Comparison of ENCODE assay signal across 28 cellular contexts in the genomic region with DNA sequence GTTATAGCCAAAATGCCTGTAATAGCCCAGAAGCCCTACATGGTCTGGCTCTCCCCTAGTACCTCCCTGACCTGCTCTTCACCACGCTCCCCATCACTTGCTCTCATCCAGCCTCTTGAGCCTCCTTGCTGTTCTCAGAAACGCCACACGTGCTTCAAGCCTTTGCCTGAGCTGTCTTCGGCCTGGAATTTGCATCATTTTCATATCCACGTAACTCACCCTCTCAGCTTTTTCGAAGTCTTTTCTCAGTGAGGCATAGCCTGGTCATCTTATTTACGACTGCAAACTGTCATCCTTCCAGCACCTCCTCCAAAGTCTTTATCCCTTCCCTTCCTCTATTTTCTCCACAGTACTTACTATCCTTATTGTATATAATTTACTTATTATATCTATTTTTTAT.
DNase-seq lines count a peak whose midpoint lies in the region; ATAC-seq and TF ChIP-seq lines count a peak whose summit lies in the region.
"Had no signal": no experiment of that assay in that cellular context is flagged by ENCODE, and none has a peak within 500 bp of the region (broad histone marks: within the 10 kb centered on the region; RNA-seq: fewer than 3 reads in every experiment).

No MANE protein-coding gene starts in this region.

- H4K20me1 ChIP-seq in OCI-LY3 (ENCODE audit: insufficient read depth, low read length) = no peaks in the 10 kb centered on the region

- DNase-seq in GM04503 (ENCODE audit: low read depth) (peak; percentile 56), fibroblast of mammary gland (ENCODE audit: low read depth) (peak; percentile 44), upper lobe of right lung (no peak), LoVo (ENCODE audit: low spot score) (no peak)
- DNase-seq: activated CD4-positive, alpha-beta T cell treated with anti-CD3 and anti-CD28 coated beads for 48 hours; activated effector memory CD4-positive, alpha-beta T cell treated with anti-CD3 and anti-CD28 coated beads, Interleukin-2, amount 50 U/mL, for 16 hours; activated T-cell treated with anti-CD3 and anti-CD28 coated beads, Interleukin-2, amount 50 U/mL, for 1 hour; Caco-2; colonic mucosa; DMS53; foreskin keratinocyte; GF-D8; heart left ventricle; Karpas-422; NCI-H1436 treated with DMSO at 0.1 percent for 48 hours; NCI-H748 treated with DMSO at 0.1 percent for 48 hours; sigmoid colon; stimulated activated CD4-positive, alpha-beta T cell treated with anti-CD3 and anti-CD28 coated beads, Interleukin-12 subunit alpha, Interleukin-12 subunit beta, amount 100 ng/mL, for 4 hours; stimulated activated CD4-positive, alpha-beta T cell treated with anti-CD3 and anti-CD28 coated beads, Interleukin-4, amount 100 ng/mL, for 24 hours; SW 1271; T-helper 9 cell had no signal

- no peaks in the 10 kb centered on the region for H3K36me3 ChIP-seq in OCI-LY3 (replicated peaks; ENCODE audit: low read depth, low read length)
- H3K36me3 ChIP-seq in upper lobe of right lung = no peaks in the 10 kb centered on the region
- H3K36me3 ChIP-seq: ascending aorta, colonic mucosa, heart left ventricle, sigmoid colon, tibial nerve had no signal

- H3K4me3 ChIP-seq in OCI-LY3 (ENCODE audit: low read length) (peak overlapping the region; percentile 69), fibroblast of mammary gland (ENCODE audit: control insufficient read depth, low read depth, low read length) (no peak overlapping the region), upper lobe of right lung (no peak overlapping the region)
- H3K4me3 ChIP-seq: ascending aorta, colonic mucosa, heart left ventricle, sigmoid colon, tibial nerve had no signal

- H3K9ac ChIP-seq in OCI-LY3 (ENCODE audit: low read length) = peak overlapping the region; percentile 75

- H3K27me3 ChIP-seq in OCI-LY3 (ENCODE audit: low read depth, low read length) = no peaks in the 10 kb centered on the region
- H3K27me3 ChIP-seq in upper lobe of right lung = no peaks in the 10 kb centered on the region
- H3K27me3 ChIP-seq: ascending aorta, colonic mucosa, foreskin keratinocyte, heart left ventricle, sigmoid colon, tibial nerve had no signal

- no peak for TF ChIP-seq CTCF in OCI-LY3 (IDR thresholded peaks at IDR 0.05; ENCODE audit: low read depth, low read length)
- no peak for TF ChIP-seq CTCF in fibroblast of mammary gland (conservative IDR thresholded peaks at IDR 0.05; ENCODE audit: control insufficient read depth, insufficient read depth, low read depth, low read length)
- no peak for TF ChIP-seq CTCF in upper lobe of right lung (IDR thresholded peaks at IDR 0.05)

- H3K4me1 ChIP-seq in OCI-LY3 (ENCODE audit: low read length) (peaks cover 99% of the 10 kb centered on the region), upper lobe of right lung (peaks cover 15% of the 10 kb centered on the region)
- H3K4me1 ChIP-seq: Caco-2, colonic mucosa had no signal

- ATAC-seq in GM19035 (IDR thresholded peaks at IDR 0.05; ENCODE audit: unreplicated experiment) (no peak), upper lobe of right lung (no peak), HG02759 (IDR thresholded peaks at IDR 0.05; ENCODE audit: unreplicated experiment) (no peak)
- ATAC-seq: esophagus mucosa, foreskin keratinocyte, HepG2 had no signal

- no peak overlapping the region for H2AFZ ChIP-seq in OCI-LY3 (ENCODE audit: low read depth, low read length)

- peak overlapping the region; percentile 90 for H3K4me2 ChIP-seq in OCI-LY3 (ENCODE audit: low read length)

- intact Hi-C loops in upper lobe of right lung (cut with DNase I) = no loop called here

- peak overlapping the region; percentile 97 for H3K27ac ChIP-seq in OCI-LY3 (ENCODE audit: low read length)
- no peak overlapping the region for H3K27ac ChIP-seq in upper lobe of right lung
- H3K27ac ChIP-seq: ascending aorta, colonic mucosa, foreskin keratinocyte, heart left ventricle, sigmoid colon, tibial nerve had no signal

- no peaks in the 10 kb centered on the region for H3K9me3 ChIP-seq in OCI-LY3 (ENCODE audit: insufficient read depth, low read length)
- no peaks in the 10 kb centered on the region for H3K9me3 ChIP-seq in upper lobe of right lung
- H3K9me3 ChIP-seq: ascending aorta, Caco-2, colonic mucosa, heart left ventricle, sigmoid colon, tibial nerve had no signal

- H3K79me2 ChIP-seq in OCI-LY3 (ENCODE audit: low read length) = peaks cover 48% of the 10 kb centered on the region

Comparison
In these comparisons a context has a peak if more than half of its experiments do, and no peak if none do; other contexts are left out.
1. DNase-seq: peak in GM04503 (single experiment) and fibroblast of mammary gland (single experiment); none in upper lobe of right lung (single experiment) and LoVo (single experiment).